ENCODE assay signal across 1 cellular context in genomic region chr15:78241017-78241416, GRCh38.
TF ChIP-seq lines count a peak whose summit lies in the region.

No MANE protein-coding gene starts in this region.

TF ChIP-seq in GM23338, 12 proteins besides CTCF, POLR2A, EP300 and RAD21 (continued from another document):
- TF ChIP-seq NANOG (IDR thresholded peaks at IDR 0.05; ENCODE audit: borderline replicate concordance): no peak
TF ChIP-seq in GM23338: peak in this region for 0.
